In the genomic region with DNA sequence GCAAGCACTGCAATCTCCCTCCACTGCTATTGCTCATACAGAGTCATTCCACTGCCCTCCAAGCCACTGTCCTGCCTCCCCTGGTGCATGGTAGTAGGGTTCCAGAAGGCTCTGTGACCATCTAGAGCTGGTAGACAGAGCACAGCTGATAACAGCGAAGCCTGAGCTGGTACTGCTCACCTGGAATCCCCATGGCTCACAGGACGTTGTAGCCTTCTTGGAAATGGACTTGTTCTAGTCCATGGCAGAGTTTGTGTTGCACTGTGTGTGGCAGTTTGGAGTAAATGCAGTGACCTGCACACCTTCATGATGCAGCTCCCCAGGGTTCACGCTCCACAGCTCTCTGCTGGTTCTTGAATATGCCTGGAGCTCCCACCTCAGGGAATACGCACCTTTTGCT, we compare ENCODE assay signal across 17 cellular contexts.
DNase-seq lines count a peak whose midpoint lies in the region; ATAC-seq, FAIRE-seq and TF ChIP-seq lines count a peak whose summit lies in the region.
"Had no signal": no experiment of that assay in that cellular context is flagged by ENCODE, and none has a peak within 500 bp of the region (broad histone marks: within the 10 kb centered on the region; RNA-seq: fewer than 3 reads in every experiment).

No MANE protein-coding gene starts in this region.

- no peaks in the 10 kb centered on the region for H3F3A ChIP-seq in PC-3 (ENCODE audit: low read length, unreplicated experiment)

- H3K4me1 ChIP-seq in K562 (replicated peaks in 1 of 2; ENCODE audit: control insufficient read depth in 2 of 2, insufficient read depth in 2 of 2, low read length in 2 of 2) (peaks cover 0 to 6% of the 10 kb centered on the region in 2 experiments; a peak in 3 of 5 replicates), mesenchymal stem cell (ENCODE audit: control insufficient read depth, insufficient read depth, low read depth, low read length) (no peaks in the 10 kb centered on the region), aorta (ENCODE audit: control insufficient read depth in 1 of 2, insufficient read depth in 2 of 2, low read length in 2 of 2) (no peaks in the 10 kb centered on the region), PC-3 (ENCODE audit: insufficient read depth, low read length) (no peaks in the 10 kb centered on the region)
- H3K4me1 ChIP-seq in CD8-positive, alpha-beta T cell (ENCODE audit: insufficient read depth, low read length): no peaks in the 10 kb centered on the region
- H3K4me1 ChIP-seq: Caco-2, HAP-1 had no signal

- intact Hi-C loops in K562 (cut with micrococcal nuclease): loop anchor here (5.0 to 10.0 kb wide), 2 partner anchors 65 to 218 kb away; no protein-coding TSS in a partner anchor
- intact Hi-C loops in aorta (cut with DNase I): loop anchor here in 1 of 2 donors (5.0 kb wide), 1 partner anchor 50 kb away; no protein-coding TSS in a partner anchor
- intact Hi-C loops in CD8-positive, alpha-beta T cell (cut with DNase I, micrococcal nuclease): no loop called here
- intact Hi-C loops in PC-3 (cut with micrococcal nuclease): no loop called here

- peak overlapping the region; percentile 6 for H4K91ac ChIP-seq in mesenchymal stem cell (ENCODE audit: low read length)

- no peak overlapping the region for H2BK15ac ChIP-seq in mesenchymal stem cell (ENCODE audit: low read depth, poor library complexity, severe bottlenecking)

- no peak for DNase-seq in K562 (ENCODE audit: extremely low read depth in 1 of 4, low spot score in 3 of 4)
- no peak for DNase-seq in mesenchymal stem cell
- DNase-seq in stimulated activated effector memory CD8-positive, alpha-beta T cell treated with anti-CD3 and anti-CD28 coated beads, Interleukin-12 subunit alpha, Interleukin-12 subunit beta, amount 100 ng/mL, for 72 hours (ENCODE audit: low spot score in 2 of 2): no peak
- no peak for DNase-seq in aorta
- no peak for DNase-seq in CD8-positive, alpha-beta T cell
- DNase-seq in PC-3: no peak
- DNase-seq: Caco-2; CD8-positive, alpha-beta memory T cell; GM23248 had no signal

- H2AK5ac ChIP-seq in mesenchymal stem cell (ENCODE audit: low read length, severe bottlenecking): no peak overlapping the region

- H2AFZ ChIP-seq in K562 (ENCODE audit: low read depth, low read length): 0 out of 2 replicates have a peak overlapping the region, but pooled peaks have one; percentile 25
- no peak overlapping the region for H2AFZ ChIP-seq in mesenchymal stem cell (ENCODE audit: low read depth, low read length)
- H2AFZ ChIP-seq in PC-3 (ENCODE audit: low read length): no peak overlapping the region
- H2AFZ ChIP-seq: GM23248 had no signal

- H3K4me2 ChIP-seq in K562 (ENCODE audit: insufficient read depth, low read length) (no peak overlapping the region), mesenchymal stem cell (ENCODE audit: low read length, poor library complexity, severe bottlenecking) (no peak overlapping the region), PC-3 (ENCODE audit: low read length) (no peak overlapping the region)
- H3K4me2 ChIP-seq: BLaER1 treated with 17β-estradiol and CSF1 and Interleukin-3, amounts not matched to agents 10 nM and 100 nM had no signal

- FAIRE-seq in K562 (lab: Jason Lieb, UNC): no peak
- FAIRE-seq: D721Med, G401.6, GM12891, HepG2 had no signal

- TF ChIP-seq CTCF in K562 (IDR thresholded peaks at IDR 0.05 in 2 of 3, conservative IDR thresholded peaks at IDR 0.05 in 1 of 3; ENCODE audit: insufficient read depth in 2 of 3, low read depth in 1 of 3, low read length in 3 of 3) (no peak), PC-3 (conservative IDR thresholded peaks at IDR 0.05; ENCODE audit: low read depth, low read length) (no peak)
- TF ChIP-seq CTCF in CD8-positive, alpha-beta T cell (IDR thresholded peaks at IDR 0.05): no peak

- H3K14ac ChIP-seq in mesenchymal stem cell (ENCODE audit: low read length in 2 of 2): no peak overlapping the region

- no peak overlapping the region for H3K4me3 Mint-ChIP-seq in stimulated activated effector memory CD8-positive, alpha-beta T cell treated with anti-CD3 and anti-CD28 coated beads, Interleukin-12 subunit alpha, Interleukin-12 subunit beta, amount 100 ng/mL, for 72 hours
- no peak overlapping the region for H3K4me3 Mint-ChIP-seq in CD8-positive, alpha-beta T cell
- H3K4me3 Mint-ChIP-seq: B cell; CD8-positive, alpha-beta memory T cell had no signal

- H3K23ac ChIP-seq in mesenchymal stem cell (ENCODE audit: low read length in 2 of 2): no peak overlapping the region

- 30% methylated on average over 4 of the region's 4 CpGs for WGBS in K562 (ENCODE audit: insufficient coverage, low coverage, missing lambda C conversion rate)
- WGBS in mesenchymal stem cell: 89% methylated on average over 4 of the region's 4 CpGs
- WGBS in aorta, 2 donors: 78 to 82% methylated on average over 4 of the region's 4 CpGs

- no peak overlapping the region for H3K18ac ChIP-seq in mesenchymal stem cell (ENCODE audit: low read depth in 1 of 2, low read length in 2 of 2)

- no peak for TF ChIP-seq POLR2A in K562 (conservative IDR thresholded peaks at IDR 0.05)

- no peaks in the 10 kb centered on the region for H3K9me1 ChIP-seq in K562 (ENCODE audit: control insufficient read depth, insufficient read depth, low read length)

- CTCF ChIA-PET in K562 (lab: Yijun Ruan, JAX; ENCODE audit: low intra/inter-chr PET ratio) (no interaction called here), PC-3 (lab: Charles Lee) (no interaction called here)
- CTCF ChIA-PET in CD8-positive, alpha-beta T cell (lab: Charles Lee): interaction anchor here (0.6 kb wide), 1 partner anchor 48 kb away, joined by 4 read pairs; no protein-coding TSS in a partner anchor

- in situ Hi-C loops in K562 (cut with MboI): no loop called here

- peak overlapping the region in 1 of 2 experiments; percentile 6 for H2BK12ac ChIP-seq in mesenchymal stem cell (ENCODE audit: low read length in 2 of 2)

- H4K20me1 ChIP-seq in K562 (replicated peaks; ENCODE audit: control insufficient read depth, insufficient read depth, low read length): no peaks in the 10 kb centered on the region
- no peaks in the 10 kb centered on the region for H4K20me1 ChIP-seq in PC-3 (ENCODE audit: low read length)
- H4K20me1 ChIP-seq: BLaER1 treated with 17β-estradiol and CSF1 and Interleukin-3, amounts not matched to agents 10 nM and 100 nM had no signal

- H3K36me3 ChIP-seq in K562 (ENCODE audit: control insufficient read depth, insufficient read depth, low read length): no peaks in the 10 kb centered on the region
- H3K36me3 ChIP-seq in mesenchymal stem cell (ENCODE audit: control insufficient read depth in 1 of 2, insufficient read depth in 2 of 2, low read depth in 1 of 2, low read length in 2 of 2): no peaks in the 10 kb centered on the region
- peaks cover 8 to 11% of the 10 kb centered on the region in 2 donors for H3K36me3 ChIP-seq in aorta (ENCODE audit: control insufficient read depth in 1 of 2, insufficient read depth in 2 of 2, low read length in 1 of 2)
- no peaks in the 10 kb centered on the region for H3K36me3 ChIP-seq in CD8-positive, alpha-beta T cell (ENCODE audit: insufficient read depth, low read length)
- H3K36me3 ChIP-seq in PC-3 (ENCODE audit: low read depth, low read length): no peaks in the 10 kb centered on the region
- H3K36me3 ChIP-seq: HAP-1 had no signal

- H3K79me1 ChIP-seq in mesenchymal stem cell (replicated peaks; ENCODE audit: low read length, poor library complexity, severe bottlenecking): no peaks in the 10 kb centered on the region

- no peak overlapping the region for H2BK120ac ChIP-seq in mesenchymal stem cell (ENCODE audit: low read depth, low read length)

- no peak overlapping the region for H2BK5ac ChIP-seq in mesenchymal stem cell (ENCODE audit: low read depth, low read length, poor library complexity, severe bottlenecking)

- H3K9me3 ChIP-seq in K562 (replicated peaks; ENCODE audit: control insufficient read depth, insufficient read depth, low read depth, low read length) (no peaks in the 10 kb centered on the region), mesenchymal stem cell (ENCODE audit: control insufficient read depth, low read length) (no peaks in the 10 kb centered on the region), aorta (ENCODE audit: control insufficient read depth, low read length) (no peaks in the 10 kb centered on the region), PC-3 (ENCODE audit: low read length) (no peaks in the 10 kb centered on the region)
- no peaks in the 10 kb centered on the region for H3K9me3 ChIP-seq in CD8-positive, alpha-beta T cell (ENCODE audit: low read length)
- H3K9me3 ChIP-seq: BLaER1 treated with 17β-estradiol and CSF1 and Interleukin-3, amounts not matched to agents 10 nM and 100 nM; Caco-2; HAP-1 had no signal

- H3K27ac ChIP-seq in K562 (ENCODE audit: extremely low read depth, low read depth, low read length) (no peak overlapping the region), mesenchymal stem cell (ENCODE audit: low read length, poor library complexity, severe bottlenecking) (no peak overlapping the region), aorta (ENCODE audit: low read depth in 1 of 2, low read length in 2 of 2) (peak overlapping the region in 1 of 2 donors; percentile 72), PC-3 (ENCODE audit: low read length) (no peak overlapping the region)
- no peak overlapping the region for H3K27ac ChIP-seq in CD8-positive, alpha-beta T cell (ENCODE audit: low read depth, low read length)
- H3K27ac ChIP-seq: BLaER1 treated with 17β-estradiol and CSF1 and Interleukin-3, amounts not matched to agents 10 nM and 100 nM; GM23248 had no signal

- no peak for TF ChIP-seq RAD21 in K562 (CRISPR knock-in tag; conservative IDR thresholded peaks at IDR 0.05 in 1 of 2, IDR thresholded peaks at IDR 0.05 in 1 of 2)

- ATAC-seq in K562: peak; percentile 61
- ATAC-seq in stimulated activated effector memory CD8-positive, alpha-beta T cell treated with anti-CD3 and anti-CD28 coated beads, Interleukin-12 subunit alpha, Interleukin-12 subunit beta, amount 100 ng/mL, for 72 hours: peak; percentile 50
- peak; percentile 37 for ATAC-seq in aorta (ENCODE audit: low FRiP score)
- no peak for ATAC-seq in CD8-positive, alpha-beta T cell
- ATAC-seq in PC-3: no peak
- ATAC-seq in GM18909 (IDR thresholded peaks at IDR 0.05; ENCODE audit: poor library complexity, unreplicated experiment): no peak
- ATAC-seq: HepG2 had no signal

- no peaks in the 10 kb centered on the region for H3K9me2 ChIP-seq in PC-3 (replicated peaks; ENCODE audit: low read length)

- H3K4me3 ChIP-seq in K562: no peak overlapping the region
- H3K4me3 ChIP-seq in mesenchymal stem cell (ENCODE audit: insufficient read depth in 1 of 2, low read depth in 1 of 2, low read length in 2 of 2): no peak overlapping the region
- no peak overlapping the region for H3K4me3 ChIP-seq in aorta (ENCODE audit: low read length in 2 of 2)
- H3K4me3 ChIP-seq in CD8-positive, alpha-beta T cell (ENCODE audit: low read depth, low read length): no peak overlapping the region
- H3K4me3 ChIP-seq in PC-3 (ENCODE audit: low read length): no peak overlapping the region
- H3K4me3 ChIP-seq: BLaER1 treated with 17β-estradiol and CSF1 and Interleukin-3, amounts not matched to agents 10 nM and 100 nM; GM23248; HAP-1 had no signal

- no peak for TF ChIP-seq EP300 in K562 (IDR thresholded peaks at IDR 0.05; ENCODE audit: low read length)

- no peaks in the 10 kb centered on the region for H3K36me3 Mint-ChIP-seq in stimulated activated effector memory CD8-positive, alpha-beta T cell treated with anti-CD3 and anti-CD28 coated beads, Interleukin-12 subunit alpha, Interleukin-12 subunit beta, amount 100 ng/mL, for 72 hours
- H3K36me3 Mint-ChIP-seq in CD8-positive, alpha-beta T cell: no peaks in the 10 kb centered on the region
- H3K36me3 Mint-ChIP-seq: CD8-positive, alpha-beta memory T cell had no signal

- H3K4me1 Mint-ChIP-seq in stimulated activated effector memory CD8-positive, alpha-beta T cell treated with anti-CD3 and anti-CD28 coated beads, Interleukin-12 subunit alpha, Interleukin-12 subunit beta, amount 100 ng/mL, for 72 hours: no peaks in the 10 kb centered on the region
- H3K4me1 Mint-ChIP-seq in CD8-positive, alpha-beta T cell (ENCODE audit: low read depth): no peaks in the 10 kb centered on the region
- H3K4me1 Mint-ChIP-seq: B cell; CD8-positive, alpha-beta memory T cell had no signal

- H3K27me3 ChIP-seq in K562 (ENCODE audit: control insufficient read depth in 2 of 2, insufficient read depth in 2 of 2, low read length in 2 of 2) (peaks cover 0 to 3% of the 10 kb centered on the region in 2 experiments; a peak in 1 of 5 replicates), mesenchymal stem cell (ENCODE audit: control insufficient read depth in 1 of 2, insufficient read depth in 1 of 2, low read length in 2 of 2) (no peaks in the 10 kb centered on the region), aorta (ENCODE audit: control insufficient read depth in 1 of 2, insufficient read depth in 2 of 2, low read length in 1 of 2) (no peaks in the 10 kb centered on the region), PC-3 (ENCODE audit: low read length) (peaks cover 5% of the 10 kb centered on the region; the same call in 1 of the 2 replicates)
- H3K27me3 ChIP-seq in CD8-positive, alpha-beta T cell (ENCODE audit: insufficient read depth, low read length): no peaks in the 10 kb centered on the region
- H3K27me3 ChIP-seq: BLaER1 treated with 17β-estradiol and CSF1 and Interleukin-3, amounts not matched to agents 10 nM and 100 nM had no signal

- H3K9ac ChIP-seq in K562 (ENCODE audit: insufficient read depth in 1 of 2, low read depth in 2 of 2, low read length in 2 of 2): no peak overlapping the region
- no peak overlapping the region for H3K9ac ChIP-seq in mesenchymal stem cell (ENCODE audit: low read length)
- H3K9ac ChIP-seq in PC-3 (ENCODE audit: low read length): no peak overlapping the region
- H3K9ac ChIP-seq: BLaER1 treated with 17β-estradiol and CSF1 and Interleukin-3, amounts not matched to agents 10 nM and 100 nM; GM23248 had no signal

- BruUV-seq in K562 (replicated peaks; lab: Mats Ljungman, UMichigan): no TSS peak
- no TSS peak for BruUV-seq in PC-3 (replicated peaks; lab: Mats Ljungman, UMichigan)

- H3K9me3 Mint-ChIP-seq in stimulated activated effector memory CD8-positive, alpha-beta T cell treated with anti-CD3 and anti-CD28 coated beads, Interleukin-12 subunit alpha, Interleukin-12 subunit beta, amount 100 ng/mL, for 72 hours: no peaks in the 10 kb centered on the region
- H3K9me3 Mint-ChIP-seq in CD8-positive, alpha-beta T cell: no peaks in the 10 kb centered on the region
- H3K9me3 Mint-ChIP-seq: CD8-positive, alpha-beta memory T cell had no signal

- POLR2A ChIA-PET in K562 (lab: Yijun Ruan, JAX): no interaction called here
- POLR2A ChIA-PET in CD8-positive, alpha-beta T cell (lab: Charles Lee): no interaction called here
- POLR2A ChIA-PET in PC-3 (lab: Charles Lee; ENCODE audit: unreplicated experiment): no interaction called here

- H3K27me3 Mint-ChIP-seq in CD8-positive, alpha-beta T cell (ENCODE audit: low read depth): no peaks in the 10 kb centered on the region
- H3K27me3 Mint-ChIP-seq: B cell had no signal

- no peak overlapping the region for H3K4ac ChIP-seq in mesenchymal stem cell (ENCODE audit: low read depth in 1 of 2, low read length in 2 of 2)

- H4K8ac ChIP-seq in mesenchymal stem cell (ENCODE audit: low read length): no peak overlapping the region

- H3K27ac Mint-ChIP-seq in stimulated activated effector memory CD8-positive, alpha-beta T cell treated with anti-CD3 and anti-CD28 coated beads, Interleukin-12 subunit alpha, Interleukin-12 subunit beta, amount 100 ng/mL, for 72 hours: no peak overlapping the region
- no peak overlapping the region for H3K27ac Mint-ChIP-seq in CD8-positive, alpha-beta T cell
- H3K27ac Mint-ChIP-seq: B cell had no signal

- H3K79me2 ChIP-seq in K562 (ENCODE audit: control insufficient read depth, insufficient read depth, low read length) (no peaks in the 10 kb centered on the region), PC-3 (ENCODE audit: low read length) (no peaks in the 10 kb centered on the region)

Comparison
In these comparisons a context has a peak if more than half of its experiments do, and no peak if none do; other contexts are left out.
1. ATAC-seq: peak in K562 (single experiment), stimulated activated effector memory CD8-positive, alpha-beta T cell treated with anti-CD3 and anti-CD28 coated beads, Interleukin-12 subunit alpha, Interleukin-12 subunit beta, amount 100 ng/mL, for 72 hours (single experiment) and aorta (single experiment); none in CD8-positive, alpha-beta T cell (single experiment), PC-3 (single experiment) and GM18909 (single experiment).